ENCODE assay signal across 1 cellular context in the genomic region with DNA sequence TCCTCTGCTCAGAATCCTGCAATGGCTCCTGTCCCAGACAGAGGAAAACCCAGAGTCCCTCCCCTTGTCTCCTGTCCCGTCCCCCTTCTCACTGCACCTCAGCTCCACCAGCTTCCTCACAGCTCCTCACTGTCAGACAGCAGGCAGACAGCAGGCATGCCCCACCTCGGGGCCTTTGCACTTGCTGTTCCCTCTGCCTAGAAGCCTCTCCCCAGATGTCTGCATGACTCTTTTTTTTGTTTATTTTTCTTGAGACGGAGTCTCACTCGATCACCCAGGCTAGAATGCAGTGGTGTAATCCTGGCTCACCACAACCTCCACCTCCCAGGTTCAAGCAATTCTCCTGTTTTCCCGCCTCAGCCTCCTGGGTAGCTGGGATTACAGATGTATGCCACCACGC.
TF ChIP-seq lines count a peak whose summit lies in the region.

No MANE protein-coding gene starts in this region.

TF ChIP-seq in IMR-90, 13 proteins besides CTCF, POLR2A, EP300 and RAD21:
- TF ChIP-seq BHLHE40 (IDR thresholded peaks at IDR 0.05; ENCODE audit: low read depth, low read length), result peak; percentile 29; the same call in 1 of the 2 replicates
- peak; percentile 93 for TF ChIP-seq RCOR1 (IDR thresholded peaks at IDR 0.05; ENCODE audit: insufficient replicate concordance, low read length)
- no peak for TF ChIP-seq CHD1 (IDR thresholded peaks at IDR 0.05; ENCODE audit: low read depth, low read length)
- peak; percentile 63 for TF ChIP-seq CEBPB (IDR thresholded peaks at IDR 0.05; ENCODE audit: low read depth, low read length)
